In genomic region chr1:10283318-10283984, GRCh38 we compare ENCODE assay signal across 12 cellular contexts.
DNase-seq lines count a peak whose midpoint lies in the region; ATAC-seq and TF ChIP-seq lines count a peak whose summit lies in the region.
"Had no signal": no experiment of that assay in that cellular context is flagged by ENCODE, and none has a peak within 500 bp of the region (broad histone marks: within the 10 kb centered on the region; RNA-seq: fewer than 3 reads in every experiment).

No MANE protein-coding gene starts in this region.

- H3K27ac Mint-ChIP-seq in endothelial cell (ENCODE audit: unreplicated experiment) (peak overlapping the region; percentile 67), immature natural killer cell (peak overlapping the region in 1 of 6 donors; percentile 24)
- H3K27ac Mint-ChIP-seq in stimulated activated naive CD8-positive, alpha-beta T cell treated with anti-CD3 and anti-CD28 coated beads, Interleukin-15, amount 100 ng/mL, for 72 hours: no peak overlapping the region
- H3K27ac Mint-ChIP-seq: CD4-positive, CD25-positive, alpha-beta regulatory T cell had no signal

- H3K4me1 Mint-ChIP-seq in endothelial cell (ENCODE audit: unreplicated experiment) (no peaks in the 10 kb centered on the region), immature natural killer cell (no peaks in the 10 kb centered on the region)
- H3K4me1 Mint-ChIP-seq in stimulated activated naive CD8-positive, alpha-beta T cell treated with anti-CD3 and anti-CD28 coated beads, Interleukin-15, amount 100 ng/mL, for 72 hours: peaks cover 31% of the 10 kb centered on the region

- peak; percentile 12 to 27 (median 22) for DNase-seq in stimulated activated CD4-positive, alpha-beta T cell treated with anti-CD3 and anti-CD28 coated beads, Interleukin-12 subunit alpha, Interleukin-12 subunit beta, amount 100 ng/mL, for 48 hours (ENCODE audit: low read depth in 2 of 3, low spot score in 1 of 3)
- DNase-seq in stimulated activated CD4-positive, alpha-beta T cell treated with anti-CD3 and anti-CD28 coated beads, Interleukin-12 subunit alpha, Interleukin-12 subunit beta, amount 100 ng/mL, for 4 hours: no peak
- DNase-seq in HT-29 (ENCODE audit: low spot score): peak; percentile 13
- DNase-seq in endothelial cell (ENCODE audit: low spot score): no peak
- peak; percentile 3 to 19 for DNase-seq in stimulated activated naive CD8-positive, alpha-beta T cell treated with anti-CD3 and anti-CD28 coated beads, Interleukin-15, amount 100 ng/mL, for 72 hours
- DNase-seq in mesenteric fat pad (ENCODE audit: low spot score): no peak
- DNase-seq in immature natural killer cell: no peak
- DNase-seq: HCEC 1CT, NCI-H187, transverse colon had no signal

- H3K4me3 Mint-ChIP-seq in endothelial cell (ENCODE audit: unreplicated experiment) (no peak overlapping the region), immature natural killer cell (no peak overlapping the region)
- no peak overlapping the region for H3K4me3 Mint-ChIP-seq in stimulated activated naive CD8-positive, alpha-beta T cell treated with anti-CD3 and anti-CD28 coated beads, Interleukin-15, amount 100 ng/mL, for 72 hours
- H3K4me3 Mint-ChIP-seq: CD4-positive, CD25-positive, alpha-beta regulatory T cell had no signal

- H3K9me3 Mint-ChIP-seq in endothelial cell (ENCODE audit: unreplicated experiment) (no peaks in the 10 kb centered on the region), immature natural killer cell (no peaks in the 10 kb centered on the region)
- H3K9me3 Mint-ChIP-seq in stimulated activated naive CD8-positive, alpha-beta T cell treated with anti-CD3 and anti-CD28 coated beads, Interleukin-15, amount 100 ng/mL, for 72 hours: no peaks in the 10 kb centered on the region
- H3K9me3 Mint-ChIP-seq: CD4-positive, CD25-positive, alpha-beta regulatory T cell had no signal

- peak; percentile 88 for ATAC-seq in stimulated activated naive CD8-positive, alpha-beta T cell treated with anti-CD3 and anti-CD28 coated beads, Interleukin-15, amount 100 ng/mL, for 72 hours
- no peak for ATAC-seq in HG03097 (IDR thresholded peaks at IDR 0.05; ENCODE audit: low FRiP score, unreplicated experiment)

- no peaks in the 10 kb centered on the region for H3K27me3 Mint-ChIP-seq in endothelial cell (ENCODE audit: unreplicated experiment)
- no peaks in the 10 kb centered on the region for H3K27me3 Mint-ChIP-seq in stimulated activated naive CD8-positive, alpha-beta T cell treated with anti-CD3 and anti-CD28 coated beads, Interleukin-15, amount 100 ng/mL, for 72 hours
- H3K27me3 Mint-ChIP-seq in immature natural killer cell (ENCODE audit: low read depth in 3 of 3): peaks cover 0 to 2% (median 0%) of the 10 kb centered on the region in 3 donors
- H3K27me3 Mint-ChIP-seq: CD4-positive, CD25-positive, alpha-beta regulatory T cell had no signal

- TF ChIP-seq CTCF in endothelial cell (IDR thresholded peaks at IDR 0.05; ENCODE audit: unreplicated experiment): no peak

- H3K36me3 Mint-ChIP-seq in endothelial cell (ENCODE audit: low read depth, unreplicated experiment) (peaks cover 27% of the 10 kb centered on the region), immature natural killer cell (peaks cover 11 to 18% (median 12%) of the 10 kb centered on the region in 3 donors)

Comparison
In these comparisons a context has a peak if more than half of its experiments do, and no peak if none do; other contexts are left out.
1. DNase-seq: peak in stimulated activated CD4-positive, alpha-beta T cell treated with anti-CD3 and anti-CD28 coated beads, Interleukin-12 subunit alpha, Interleukin-12 subunit beta, amount 100 ng/mL, for 48 hours (3 of 3), HT-29 (single experiment) and stimulated activated naive CD8-positive, alpha-beta T cell treated with anti-CD3 and anti-CD28 coated beads, Interleukin-15, amount 100 ng/mL, for 72 hours (2 of 2); none in stimulated activated CD4-positive, alpha-beta T cell treated with anti-CD3 and anti-CD28 coated beads, Interleukin-12 subunit alpha, Interleukin-12 subunit beta, amount 100 ng/mL, for 4 hours (single experiment), endothelial cell (single experiment), mesenteric fat pad (single experiment) and immature natural killer cell (0 of 3).